29 cellular contexts compared by ENCODE assay signal in the genomic region with DNA sequence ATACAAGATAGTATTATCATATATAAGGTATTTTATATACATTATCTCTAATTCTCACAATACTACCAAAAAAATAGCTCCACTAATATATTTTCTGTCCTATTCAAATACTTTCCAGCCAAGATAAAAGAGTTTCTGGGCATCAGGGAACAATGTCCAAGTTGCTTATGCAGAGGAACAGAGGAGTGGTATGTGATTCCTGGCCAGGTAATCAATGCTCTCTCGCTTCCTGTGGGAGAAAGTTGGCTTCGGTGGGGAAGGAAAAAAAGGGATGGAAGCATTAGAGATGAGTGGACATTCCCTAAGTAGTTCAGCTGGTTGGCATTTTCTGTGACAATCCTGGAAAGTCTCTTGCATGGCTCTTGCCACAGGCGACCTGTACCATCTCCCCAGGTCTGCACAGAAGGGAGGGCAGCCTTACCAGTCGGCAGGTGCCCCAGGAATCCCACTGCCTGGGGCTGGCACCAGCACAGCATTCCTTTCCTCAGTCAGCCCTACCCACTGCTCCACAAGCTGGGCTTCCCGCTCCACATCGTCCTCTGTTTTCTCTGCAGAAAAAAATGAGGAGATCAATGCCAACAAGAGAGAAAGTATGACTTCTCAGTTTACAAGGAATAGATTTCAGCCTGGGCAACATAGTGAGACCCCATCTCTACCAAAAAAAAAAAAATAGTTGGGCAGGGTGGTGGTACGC.
"Had no signal": no experiment of that assay in that cellular context is flagged by ENCODE, and none has a peak within 500 bp of the region (broad histone marks: within the 10 kb centered on the region; RNA-seq: fewer than 3 reads in every experiment).

No MANE protein-coding gene starts in this region.

- H3K4me3 Mint-ChIP-seq: stimulated activated effector memory CD8-positive, alpha-beta T cell treated with anti-CD3 and anti-CD28 coated beads, Interleukin-12 subunit alpha, Interleukin-12 subunit beta, amount 100 ng/mL, for 72 hours; stimulated activated memory B cell treated with anti-CD40 and anti-IgM and Interleukin-4, amounts not matched to agents 10 μg/mL and 1 μg/mL and 100 μg/mL, for 72 hours; stimulated activated naive B cell treated with anti-CD40 and anti-IgM and Interleukin-4, amounts not matched to agents 10 μg/mL and 1 μg/mL and 100 μg/mL, for 72 hours; stimulated activated naive CD8-positive, alpha-beta T cell treated with anti-CD3 and anti-CD28 coated beads, Interleukin-15, amount 100 ng/mL, for 72 hours; stimulated activated naive CD8-positive, alpha-beta T cell treated with anti-CD3 and anti-CD28 coated beads, Interleukin-15, Interleukin-2, amounts not matched to agents 100 ng/mL and 50 ng/mL, for 24 hours; type B pancreatic cell had no signal

- H3K27me3 ChIP-seq: stomach, suprapubic skin, testis, thyroid gland, tibial artery, tibial nerve, transverse colon, upper lobe of left lung, upper lobe of right lung, uterus, vagina had no signal

- DNase-seq: stimulated activated CD4-positive, alpha-beta T cell treated with anti-CD3 and anti-CD28 coated beads, Interleukin-2, amount 100 ng/mL, for 48 hours; stimulated activated CD4-positive, alpha-beta T cell treated with anti-CD3 and anti-CD28 coated beads, Interleukin-4, amount 100 ng/mL, for 1 hour; stimulated activated CD4-positive, alpha-beta T cell treated with anti-CD3 and anti-CD28 coated beads, Interleukin-4, amount 100 ng/mL, for 24 hours; stimulated activated CD4-positive, alpha-beta T cell treated with anti-CD3 and anti-CD28 coated beads, Interleukin-4, amount 100 ng/mL, for 4 hours; stimulated activated CD8-positive, alpha-beta memory T cell treated with anti-CD3 and anti-CD28 coated beads, Interleukin-4, amount 100 ng/mL, for 48 hours; stimulated activated naive B cell treated with anti-CD40 and anti-IgM and Interleukin-4, amounts not matched to agents 10 μg/mL and 1 μg/mL and 100 μg/mL, for 72 hours; stimulated activated naive CD4-positive, alpha-beta T cell; stimulated activated naive CD4-positive, alpha-beta T cell treated with Interleukin-2 at 50 U/mL for 16 hours; stimulated activated naive CD8-positive, alpha-beta T cell treated with anti-CD3 and anti-CD28 coated beads, Interleukin-15, amount 100 ng/mL, for 72 hours; stimulated activated naive CD8-positive, alpha-beta T cell treated with anti-CD3 and anti-CD28 coated beads, Interleukin-15, Interleukin-2, amounts not matched to agents 100 U/mL and 50 U/mL, for 24 hours; stomach; substantia nigra; testis; thyroid gland; tibial artery; transverse colon; trophoblast cell; upper lobe of left lung; upper lobe of right lung; uterus had no signal

- H3K27me3 Mint-ChIP-seq: stimulated activated memory B cell treated with anti-CD40 and anti-IgM and Interleukin-4, amounts not matched to agents 10 μg/mL and 1 μg/mL and 100 μg/mL, for 72 hours; stimulated activated naive B cell treated with anti-CD40 and anti-IgM and Interleukin-4, amounts not matched to agents 10 μg/mL and 1 μg/mL and 100 μg/mL, for 72 hours; stimulated activated naive CD8-positive, alpha-beta T cell treated with anti-CD3 and anti-CD28 coated beads, Interleukin-15, Interleukin-2, amounts not matched to agents 100 ng/mL and 50 ng/mL, for 24 hours; type B pancreatic cell had no signal

- H3K4me3 ChIP-seq: stomach, suprapubic skin, testis, thoracic aorta, thyroid gland, tibial artery, tibial nerve, transverse colon, upper lobe of left lung, upper lobe of right lung, uterus, vagina had no signal

- H3K27ac Mint-ChIP-seq: stimulated activated effector memory CD8-positive, alpha-beta T cell treated with anti-CD3 and anti-CD28 coated beads, Interleukin-12 subunit alpha, Interleukin-12 subunit beta, amount 100 ng/mL, for 72 hours; stimulated activated memory B cell treated with anti-CD40 and anti-IgM and Interleukin-4, amounts not matched to agents 10 μg/mL and 1 μg/mL and 100 μg/mL, for 72 hours; stimulated activated naive B cell treated with anti-CD40 and anti-IgM and Interleukin-4, amounts not matched to agents 10 μg/mL and 1 μg/mL and 100 μg/mL, for 72 hours; stimulated activated naive CD8-positive, alpha-beta T cell treated with anti-CD3 and anti-CD28 coated beads, Interleukin-15, amount 100 ng/mL, for 72 hours; stimulated activated naive CD8-positive, alpha-beta T cell treated with anti-CD3 and anti-CD28 coated beads, Interleukin-15, Interleukin-2, amounts not matched to agents 100 ng/mL and 50 ng/mL, for 24 hours; type B pancreatic cell had no signal

- H3K9me3 ChIP-seq: stomach, suprapubic skin, testis, thoracic aorta, thyroid gland, tibial artery, tibial nerve, transverse colon, upper lobe of left lung, upper lobe of right lung, uterus, vagina had no signal

- ATAC-seq: stimulated activated effector memory CD8-positive, alpha-beta T cell treated with anti-CD3 and anti-CD28 coated beads, Interleukin-12 subunit alpha, Interleukin-12 subunit beta, amount 100 ng/mL, for 72 hours; stimulated activated memory B cell treated with anti-CD40 and anti-IgM and Interleukin-4, amounts not matched to agents 10 μg/mL and 1 μg/mL and 100 μg/mL, for 72 hours; stimulated activated naive B cell treated with anti-CD40 and anti-IgM and Interleukin-4, amounts not matched to agents 10 μg/mL and 1 μg/mL and 100 μg/mL, for 72 hours; stimulated activated naive CD8-positive, alpha-beta T cell treated with anti-CD3 and anti-CD28 coated beads, Interleukin-15, amount 100 ng/mL, for 72 hours; stimulated activated naive CD8-positive, alpha-beta T cell treated with anti-CD3 and anti-CD28 coated beads, Interleukin-15, Interleukin-2, amounts not matched to agents 100 U/mL and 50 U/mL, for 24 hours; upper lobe of right lung had no signal

- H3K36me3 ChIP-seq: uterus had no signal

- FAIRE-seq: urothelium cell line had no signal

- H3K36me3 Mint-ChIP-seq: stimulated activated effector memory CD8-positive, alpha-beta T cell treated with anti-CD3 and anti-CD28 coated beads, Interleukin-12 subunit alpha, Interleukin-12 subunit beta, amount 100 ng/mL, for 72 hours had no signal

- H3K4me1 ChIP-seq: stomach, suprapubic skin, testis, thyroid gland, tibial artery, tibial nerve, transverse colon, upper lobe of left lung, upper lobe of right lung, uterus, vagina had no signal

- H3K4me1 Mint-ChIP-seq: stimulated activated effector memory CD8-positive, alpha-beta T cell treated with anti-CD3 and anti-CD28 coated beads, Interleukin-12 subunit alpha, Interleukin-12 subunit beta, amount 100 ng/mL, for 72 hours; stimulated activated memory B cell treated with anti-CD40 and anti-IgM and Interleukin-4, amounts not matched to agents 10 μg/mL and 1 μg/mL and 100 μg/mL, for 72 hours; stimulated activated naive B cell treated with anti-CD40 and anti-IgM and Interleukin-4, amounts not matched to agents 10 μg/mL and 1 μg/mL and 100 μg/mL, for 72 hours; stimulated activated naive CD8-positive, alpha-beta T cell treated with anti-CD3 and anti-CD28 coated beads, Interleukin-15, amount 100 ng/mL, for 72 hours had no signal

- H3K27ac ChIP-seq: stomach, suprapubic skin, testis, thoracic aorta, thyroid gland, tibial artery, tibial nerve, transverse colon, upper lobe of left lung, upper lobe of right lung, uterus, vagina had no signal

- H3K9me3 Mint-ChIP-seq: stimulated activated effector memory CD8-positive, alpha-beta T cell treated with anti-CD3 and anti-CD28 coated beads, Interleukin-12 subunit alpha, Interleukin-12 subunit beta, amount 100 ng/mL, for 72 hours; stimulated activated memory B cell treated with anti-CD40 and anti-IgM and Interleukin-4, amounts not matched to agents 10 μg/mL and 1 μg/mL and 100 μg/mL, for 72 hours; stimulated activated naive B cell treated with anti-CD40 and anti-IgM and Interleukin-4, amounts not matched to agents 10 μg/mL and 1 μg/mL and 100 μg/mL, for 72 hours; stimulated activated naive CD8-positive, alpha-beta T cell treated with anti-CD3 and anti-CD28 coated beads, Interleukin-15, amount 100 ng/mL, for 72 hours; stimulated activated naive CD8-positive, alpha-beta T cell treated with anti-CD3 and anti-CD28 coated beads, Interleukin-15, Interleukin-2, amounts not matched to agents 100 ng/mL and 50 ng/mL, for 24 hours; type B pancreatic cell had no signal
